ENCODE assay signal across 15 cellular contexts in the genomic region with DNA sequence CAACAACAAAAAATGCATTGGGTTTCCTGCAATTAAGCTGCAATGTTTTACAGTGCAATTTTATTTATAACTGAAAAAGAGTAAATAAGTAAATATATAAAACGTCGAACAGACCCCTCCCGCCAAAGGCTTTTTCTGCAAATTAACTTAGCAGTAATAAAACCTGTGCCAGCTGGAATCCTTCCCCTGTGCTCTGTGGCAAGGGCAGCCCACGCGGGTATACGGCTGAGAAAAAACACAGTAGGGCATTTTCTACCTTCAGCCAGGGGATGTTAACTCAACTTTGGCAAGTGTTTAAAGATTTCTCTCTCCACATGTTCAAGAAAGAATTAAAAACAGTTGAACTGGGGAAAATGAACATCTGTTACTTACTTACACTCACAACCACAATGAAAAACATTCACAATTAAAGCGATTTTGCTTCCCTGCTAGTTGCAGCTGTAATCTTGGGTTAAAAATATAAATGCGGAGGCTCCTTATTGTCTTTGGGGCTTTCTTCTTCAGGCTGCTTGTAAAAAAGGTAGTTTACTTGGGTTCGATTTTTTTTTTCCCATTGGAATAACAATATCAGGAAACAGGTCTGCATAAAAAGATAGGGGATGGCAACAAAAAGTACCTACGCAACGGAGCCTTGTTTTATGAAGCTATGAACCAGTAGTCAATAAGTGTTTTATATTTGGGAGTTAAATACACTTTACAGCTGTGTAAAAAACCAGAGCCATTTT.
DNase-seq lines count a peak whose midpoint lies in the region; ATAC-seq and TF ChIP-seq lines count a peak whose summit lies in the region.
"Had no signal": no experiment of that assay in that cellular context is flagged by ENCODE, and none has a peak within 500 bp of the region (broad histone marks: within the 10 kb centered on the region; RNA-seq: fewer than 3 reads in every experiment).

No MANE protein-coding gene starts in this region.

- TF ChIP-seq CTCF in spleen (IDR thresholded peaks at IDR 0.05 in 8 of 11, conservative IDR thresholded peaks at IDR 0.05 in 3 of 11), result no peak

- peak overlapping the region in 2 of 10 experiments; percentile 6 to 10; a peak in 2 of 20 replicates for H3K4me3 ChIP-seq in BLaER1 treated with 17β-estradiol and CSF1 and Interleukin-3, amounts not matched to agents 10 nM and 100 nM
- no peak overlapping the region for H3K4me3 ChIP-seq in adipocyte (ENCODE audit: low read length)
- H3K4me3 ChIP-seq in spleen, result no peak overlapping the region
- H3K4me3 ChIP-seq: GM12878, PC-9 had no signal

- intact Hi-C loops in spleen (cut with DNase I; ENCODE audit: low total_unique reads), result no loop called here

- peaks cover 0 to 35% (median 16%) of the 10 kb centered on the region in 11 experiments; a peak in 13 of 22 replicates for H3K9me3 ChIP-seq in BLaER1 treated with 17β-estradiol and CSF1 and Interleukin-3, amounts not matched to agents 10 nM and 100 nM (replicated peaks in 1 of 11)
- H3K9me3 ChIP-seq in adipocyte (ENCODE audit: control insufficient read depth, low read length) (peaks cover 6% of the 10 kb centered on the region), spleen (no peaks in the 10 kb centered on the region)

- H3K4me2 ChIP-seq in BLaER1 treated with 17β-estradiol and CSF1 and Interleukin-3, amounts not matched to agents 10 nM and 100 nM, result peak overlapping the region; percentile 36 to 85 (median 75); a peak in 21 of 22 replicates
- H3K4me2 ChIP-seq: PC-9 had no signal

- DNase-seq in adipocyte (ENCODE audit: low read depth), result peak; percentile 16
- peak; percentile 70 for DNase-seq in fibroblast of peridontal ligament (ENCODE audit: extremely low read depth)
- DNase-seq in pulmonary artery endothelial cell (ENCODE audit: low read depth, low spot score), result peak; percentile 36
- no peak for DNase-seq in spleen
- DNase-seq in stimulated activated CD4-positive, alpha-beta T cell treated with anti-CD3 and anti-CD28 coated beads, Interleukin-4, amount 100 ng/mL, for 4 hours, result no peak
- DNase-seq: DMS153, MV-4-11, NCI-H1417 treated with DMSO at 0.1 percent for 48 hours, NCI-H226, NCI-H526 treated with DMSO at 0.1 percent for 48 hours had no signal

- ATAC-seq in HG02610 (IDR thresholded peaks at IDR 0.05; ENCODE audit: unreplicated experiment), result no peak
- ATAC-seq: GM12878, HCT116 had no signal

- peaks cover 0 to 30% (median 0%) of the 10 kb centered on the region in 11 experiments; a peak in 8 of 22 replicates for H3K36me3 ChIP-seq in BLaER1 treated with 17β-estradiol and CSF1 and Interleukin-3, amounts not matched to agents 10 nM and 100 nM
- no peaks in the 10 kb centered on the region for H3K36me3 ChIP-seq in adipocyte (ENCODE audit: control insufficient read depth, insufficient read depth, low read length, severe bottlenecking)
- H3K36me3 ChIP-seq in spleen, result peaks cover 0 to 21% (median 0%) of the 10 kb centered on the region in 6 donors

- 81 to 87% (median 86%) methylated on average over 11 of the region's 11 CpGs for WGBS in spleen, 5 donors

- H3K27ac ChIP-seq in BLaER1 treated with 17β-estradiol and CSF1 and Interleukin-3, amounts not matched to agents 10 nM and 100 nM, result peak overlapping the region in 8 of 11 experiments; percentile 17 to 87 (median 56); a peak in 11 of 22 replicates
- no peak overlapping the region for H3K27ac ChIP-seq in spleen
- H3K27ac ChIP-seq: PC-9 had no signal

- TF ChIP-seq POLR2A in spleen (IDR thresholded peaks at IDR 0.05), result no peak

- no peaks in the 10 kb centered on the region for H4K20me1 ChIP-seq in BLaER1 treated with 17β-estradiol and CSF1 and Interleukin-3, amounts not matched to agents 10 nM and 100 nM

- H3K27me3 ChIP-seq in BLaER1 treated with 17β-estradiol and CSF1 and Interleukin-3, amounts not matched to agents 10 nM and 100 nM, result no peaks in the 10 kb centered on the region
- no peaks in the 10 kb centered on the region for H3K27me3 ChIP-seq in adipocyte (replicated peaks; ENCODE audit: control insufficient read depth, insufficient read depth, low read length)
- H3K27me3 ChIP-seq in spleen (replicated peaks in 1 of 7), result no peaks in the 10 kb centered on the region

- peak overlapping the region in 3 of 11 experiments; percentile 14 to 53 (median 36); a peak in 5 of 22 replicates for H3K9ac ChIP-seq in BLaER1 treated with 17β-estradiol and CSF1 and Interleukin-3, amounts not matched to agents 10 nM and 100 nM
- H3K9ac ChIP-seq in adipocyte (ENCODE audit: low read length), result no peak overlapping the region

- peaks cover 53 to 100% (median 91%) of the 10 kb centered on the region in 10 experiments for H3K4me1 ChIP-seq in BLaER1 treated with 17β-estradiol and CSF1 and Interleukin-3, amounts not matched to agents 10 nM and 100 nM
- H3K4me1 ChIP-seq in adipocyte (ENCODE audit: control insufficient read depth, insufficient read depth, low read length), result peaks cover 27% of the 10 kb centered on the region
- H3K4me1 ChIP-seq in spleen, result peaks cover 0 to 18% (median 9%) of the 10 kb centered on the region in 6 donors

Comparison
In these comparisons a context has a peak if more than half of its experiments do, and no peak if none do; other contexts are left out.
1. H3K27ac ChIP-seq: peak in BLaER1 treated with 17β-estradiol and CSF1 and Interleukin-3, amounts not matched to agents 10 nM and 100 nM (8 of 11); none in spleen (0 of 8).
2. DNase-seq: peak in adipocyte (single experiment), fibroblast of peridontal ligament (single experiment) and pulmonary artery endothelial cell (single experiment); none in spleen (single experiment) and stimulated activated CD4-positive, alpha-beta T cell treated with anti-CD3 and anti-CD28 coated beads, Interleukin-4, amount 100 ng/mL, for 4 hours (0 of 2).